1 cellular context compared by ENCODE assay signal in genomic region chr16:9885457-9885856, GRCh38.
TF ChIP-seq lines count a peak whose summit lies in the region.

No MANE protein-coding gene starts in this region.

TF ChIP-seq in GM23338, 12 proteins besides CTCF, POLR2A, EP300 and RAD21 (continued from another document):
- TF ChIP-seq ZNF462 (CRISPR knock-in tag; IDR thresholded peaks at IDR 0.05) (no peak), ZNF114 (CRISPR knock-in tag; IDR thresholded peaks at IDR 0.05) (no peak), ETS1 (IDR thresholded peaks at IDR 0.05) (no peak)
TF ChIP-seq in GM23338: peak in this region for 0.
